In the genomic region with DNA sequence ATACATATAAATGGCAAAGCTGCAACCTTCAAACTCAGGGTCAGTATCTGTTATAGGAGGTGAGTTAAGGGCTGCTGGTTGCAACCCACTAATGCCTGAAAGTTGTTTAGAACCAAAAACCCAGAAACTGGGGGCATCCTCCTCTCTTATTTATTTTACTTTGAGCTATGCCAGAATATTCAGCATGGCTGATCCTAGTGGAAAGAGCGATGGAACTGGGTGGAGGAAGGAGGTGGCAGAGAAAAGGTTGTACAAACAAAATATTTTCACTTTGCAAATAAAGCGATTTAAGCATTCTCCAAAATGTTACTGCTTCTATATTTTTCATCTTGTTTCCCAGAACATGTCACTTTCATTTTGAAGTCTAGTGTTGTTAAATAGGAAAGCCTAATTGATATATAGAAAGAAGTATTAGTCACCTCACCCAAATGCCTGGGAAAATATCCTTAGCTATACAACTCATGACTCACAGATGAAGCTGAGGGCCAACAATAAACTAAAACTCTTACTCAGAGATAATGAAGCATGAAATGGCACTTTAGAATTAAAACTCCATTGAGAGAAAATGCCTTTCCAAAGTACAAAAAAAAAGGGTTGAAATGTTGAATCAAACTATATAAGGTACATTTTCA, we compare ENCODE assay signal across 13 cellular contexts.
DNase-seq lines count a peak whose midpoint lies in the region; FAIRE-seq and TF ChIP-seq lines count a peak whose summit lies in the region.
"Had no signal": no experiment of that assay in that cellular context is flagged by ENCODE, and none has a peak within 500 bp of the region (broad histone marks: within the 10 kb centered on the region; RNA-seq: fewer than 3 reads in every experiment).

No MANE protein-coding gene starts in this region.

- no peaks in the 10 kb centered on the region for H3K36me3 ChIP-seq in suprapubic skin

- no peaks in the 10 kb centered on the region for H3K9me3 ChIP-seq in suprapubic skin

- WGBS in suprapubic skin: 84% methylated on average over 2 of the region's 2 CpGs

- no peaks in the 10 kb centered on the region for H3K4me1 ChIP-seq in suprapubic skin

- peak; percentile 67 for DNase-seq in AG09309 (ENCODE audit: low read depth)
- peak; percentile 90 for DNase-seq in HT1080 (ENCODE audit: low read depth)
- DNase-seq in astrocyte of the hippocampus (ENCODE audit: low read depth, low spot score): peak; percentile 86
- peak; percentile 91 for DNase-seq in iris pigment epithelial cell (ENCODE audit: low read depth)
- DNase-seq in activated CD4-positive, alpha-beta T cell treated with anti-CD3 and anti-CD28 coated beads for 4 hours: no peak
- DNase-seq in activated CD8-positive, alpha-beta memory T cell treated with anti-CD3 and anti-CD28 coated beads, Interleukin-2, amount 50 U/mL, for 48 hours: no peak
- no peak for DNase-seq in GM12891 (ENCODE audit: insufficient read length, low spot score)
- DNase-seq in suprapubic skin (ENCODE audit: low spot score in 2 of 2): no peak
- DNase-seq: CD4-positive, alpha-beta memory T cell; NCI-H187 treated with DMSO at 0.1 percent for 48 hours; OCI-M1; stimulated activated CD4-positive, alpha-beta T cell treated with anti-CD3 and anti-CD28 coated beads, Interleukin-12 subunit alpha, Interleukin-12 subunit beta, amount 100 ng/mL, for 4 hours had no signal

- no peak for TF ChIP-seq CTCF in AG09309 (IDR thresholded peaks at IDR 0.05; ENCODE audit: control insufficient read depth, insufficient read depth, low read depth, low read length, missing control alignments)
- no peak for TF ChIP-seq CTCF in suprapubic skin (IDR thresholded peaks at IDR 0.05)

- TF ChIP-seq POLR2A in GM12891 (IDR thresholded peaks at IDR 0.05; ENCODE audit: low read depth, low read length): no peak
- TF ChIP-seq POLR2A in suprapubic skin (IDR thresholded peaks at IDR 0.05): no peak

- H3K27ac ChIP-seq in suprapubic skin: no peak overlapping the region

- no peak for TF ChIP-seq EP300 in suprapubic skin (IDR thresholded peaks at IDR 0.05)

- no peak for FAIRE-seq in GM12891 (lab: Jason Lieb, UNC)
- FAIRE-seq: GM12878 had no signal

- H3K4me3 ChIP-seq in AG09309 (ENCODE audit: control insufficient read depth, low read depth, low read length) (no peak overlapping the region), suprapubic skin (no peak overlapping the region)
- H3K4me3 ChIP-seq: GM12878 had no signal

- H3K27me3 ChIP-seq in suprapubic skin: no peaks in the 10 kb centered on the region

TF ChIP-seq in GM12891, 5 proteins besides CTCF, POLR2A, EP300 and RAD21:
- TF ChIP-seq POLR2AphosphoS5 (IDR thresholded peaks at IDR 0.05; ENCODE audit: low read depth, low read length) (no peak), PAX5 (IDR thresholded peaks at IDR 0.05; ENCODE audit: insufficient read depth, low read length, severe bottlenecking) (no peak), POU2F2 (IDR thresholded peaks at IDR 0.05; ENCODE audit: low read depth, low read length) (no peak), TAF1 (IDR thresholded peaks at IDR 0.05; ENCODE audit: low read depth, low read length) (no peak), SPI1 (IDR thresholded peaks at IDR 0.05; ENCODE audit: low read depth, low read length) (no peak)

Comparison
In these comparisons a context has a peak if more than half of its experiments do, and no peak if none do; other contexts are left out.
1. DNase-seq: peak in AG09309 (single experiment), HT1080 (single experiment), astrocyte of the hippocampus (single experiment) and iris pigment epithelial cell (single experiment); none in activated CD4-positive, alpha-beta T cell treated with anti-CD3 and anti-CD28 coated beads for 4 hours (0 of 2), activated CD8-positive, alpha-beta memory T cell treated with anti-CD3 and anti-CD28 coated beads, Interleukin-2, amount 50 U/mL, for 48 hours (single experiment), GM12891 (single experiment) and suprapubic skin (0 of 2).